Comparison of ENCODE assay signal across 12 cellular contexts in genomic region chr22:46171940-46172339, GRCh38.
DNase-seq lines count a peak whose midpoint lies in the region; FAIRE-seq and TF ChIP-seq lines count a peak whose summit lies in the region.
"Had no signal": no experiment of that assay in that cellular context is flagged by ENCODE, and none has a peak within 500 bp of the region (broad histone marks: within the 10 kb centered on the region; RNA-seq: fewer than 3 reads in every experiment).

No MANE protein-coding gene starts in this region.

- no peaks in the 10 kb centered on the region for H3K9me3 ChIP-seq in SK-N-MC (ENCODE audit: low read depth, low read length)

- DNase-seq in NCI-H2081 (lab: John Stamatoyannopoulos, UW), result peak; percentile 37 to 41
- no peak for DNase-seq in NCI-H2081 treated with DMSO at 0.1 percent for 48 hours (lab: John Stamatoyannopoulos, UW)
- peak; percentile 48 for DNase-seq in SK-N-MC (ENCODE audit: low read depth, low spot score)
- DNase-seq in fibroblast of pulmonary artery (ENCODE audit: low read depth), result peak; percentile 62
- DNase-seq in stromal cell of bone marrow (ENCODE audit: low read depth), result peak; percentile 54
- no peak for DNase-seq in HuH-7 (ENCODE audit: low spot score)
- DNase-seq in D721Med (ENCODE audit: insufficient read length, low spot score), result no peak
- no peak for DNase-seq in NK-92 (lab: John Stamatoyannopoulos, UW; ENCODE audit: unreplicated experiment)
- DNase-seq: islet precursor cell had no signal

- peak overlapping the region; percentile 97 for H3K27ac ChIP-seq in SK-N-MC
- H3K27ac ChIP-seq: ascending aorta had no signal

- no peak for TF ChIP-seq CTCF in fibroblast of pulmonary artery (IDR thresholded peaks at IDR 0.05; ENCODE audit: low read length, missing control alignments)
- no peak for TF ChIP-seq CTCF in D721Med (IDR thresholded peaks at IDR 0.05; ENCODE audit: insufficient read depth, missing control alignments)

- FAIRE-seq in D721Med (lab: Jason Lieb, UNC), result no peak
- FAIRE-seq: A204.1 had no signal

- no peak overlapping the region for H3K9ac ChIP-seq in SK-N-MC (ENCODE audit: insufficient read length)

- H3K4me3 ChIP-seq in SK-N-MC (peak overlapping the region; percentile 72), fibroblast of pulmonary artery (replicated peaks; ENCODE audit: low read depth, low read length) (no peak overlapping the region)
- H3K4me3 ChIP-seq: ascending aorta, GM23338 had no signal

- H3K36me3 ChIP-seq in SK-N-MC (ENCODE audit: insufficient read depth, low read length), result no peaks in the 10 kb centered on the region

Comparison
In these comparisons a context has a peak if more than half of its experiments do, and no peak if none do; other contexts are left out.
1. DNase-seq: peak in NCI-H2081 (2 of 2), SK-N-MC (single experiment), fibroblast of pulmonary artery (single experiment) and stromal cell of bone marrow (single experiment); none in NCI-H2081 treated with DMSO at 0.1 percent for 48 hours (single experiment), HuH-7 (single experiment), D721Med (single experiment) and NK-92 (single experiment).